In the genomic region with DNA sequence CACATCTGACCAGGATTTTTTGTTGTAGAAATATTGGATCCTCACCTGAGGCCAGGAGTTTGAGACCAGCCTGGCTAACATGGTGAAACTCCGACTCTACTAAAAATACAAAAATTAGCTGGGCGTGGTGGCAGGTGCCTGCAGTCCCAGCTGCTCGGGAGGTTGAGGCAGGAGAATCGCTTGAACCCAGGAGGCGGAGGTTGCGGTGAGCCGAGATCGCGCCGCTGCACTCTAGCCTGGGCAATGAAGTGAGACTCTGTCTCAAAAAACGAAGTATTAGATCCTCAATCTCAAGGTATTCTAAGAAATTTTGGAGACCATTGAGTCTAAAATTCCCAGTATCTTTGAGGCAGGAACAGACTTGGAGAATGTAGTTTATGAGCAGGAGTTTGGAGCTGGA, we compare ENCODE assay signal across 9 cellular contexts. TPM values are rescaled to one million over a fixed set of nuclear protein-coding genes. Genes with fewer than 3 reads are reported as not detected.
A peak's percentile ranks its signal among the peaks of the same experiment; 100 is the strongest.
DNase-seq lines count a peak whose midpoint lies in the region; ATAC-seq and TF ChIP-seq lines count a peak whose summit lies in the region.
"Not testable (repeated sequence)": the region's sequence is repeated elsewhere in the genome, so short reads cannot be mapped to it uniquely, and the experiment has no call there.
"Had no signal": no experiment of that assay in that cellular context is flagged by ENCODE, and none has a peak within 500 bp of the region (broad histone marks: within the 10 kb centered on the region; RNA-seq: fewer than 3 reads in every experiment).

No MANE protein-coding gene starts in this region.

- H3K36me3 ChIP-seq in neutrophil = peaks cover 92% of the 10 kb centered on the region

- CTCF ChIA-PET in activated CD4-positive, alpha-beta T cell treated with anti-CD3 and anti-CD28 coated beads, Interleukin-2, amount 10 ng/mL, durations not matched to agents 7 days and 5 days (lab: Charles Lee) = interaction anchor here (1.2 to 1.7 kb wide), 3 partner anchors 11 to 13 kb away, joined by 3 to 4 read pairs (median 3); no protein-coding TSS in a partner anchor

- DNase-seq in activated CD4-positive, alpha-beta T cell treated with anti-CD3 and anti-CD28 coated beads, Interleukin-2, amount 10 ng/mL, durations not matched to agents 7 days and 5 days; activated naive CD8-positive, alpha-beta T cell treated with anti-CD3 and anti-CD28 coated beads for 36 hours; effector memory CD8-positive, alpha-beta T cell: not testable (repeated sequence)
- DNase-seq in mesenteric fat pad (ENCODE audit: low spot score) = peak; percentile 39

- not testable (repeated sequence) for H3K9me3 Mint-ChIP-seq in activated CD4-positive, alpha-beta T cell treated with anti-CD3 and anti-CD28 coated beads, Interleukin-2, amount 10 ng/mL, durations not matched to agents 7 days and 5 days; activated T-helper 17 cell treated with anti-CD3 and anti-CD28 coated beads, Interleukin-2, amount 50 U/mL, for 72 hours; activated naive CD8-positive, alpha-beta T cell treated with anti-CD3 and anti-CD28 coated beads for 36 hours; effector memory CD8-positive, alpha-beta T cell

- peak overlapping the region; percentile 89 for H3K27ac ChIP-seq in neutrophil

- ATAC-seq in activated T-helper 17 cell treated with anti-CD3 and anti-CD28 coated beads, Interleukin-2, amount 50 U/mL, for 72 hours (replicated peaks); effector memory CD8-positive, alpha-beta T cell (replicated peaks): not testable (repeated sequence)

- H3K27ac Mint-ChIP-seq in activated CD4-positive, alpha-beta T cell treated with anti-CD3 and anti-CD28 coated beads, Interleukin-2, amount 10 ng/mL, durations not matched to agents 7 days and 5 days = peak overlapping the region; percentile 72
- peak overlapping the region; percentile 71 for H3K27ac Mint-ChIP-seq in activated T-helper 17 cell treated with anti-CD3 and anti-CD28 coated beads, Interleukin-2, amount 50 U/mL, for 72 hours
- peak overlapping the region; percentile 44 for H3K27ac Mint-ChIP-seq in activated naive CD8-positive, alpha-beta T cell treated with anti-CD3 and anti-CD28 coated beads for 36 hours
- peak overlapping the region; percentile 47 to 71 for H3K27ac Mint-ChIP-seq in effector memory CD8-positive, alpha-beta T cell

- POLR2A ChIA-PET in activated CD4-positive, alpha-beta T cell treated with anti-CD3 and anti-CD28 coated beads, Interleukin-2, amount 10 ng/mL, durations not matched to agents 7 days and 5 days (lab: Charles Lee) = not testable (repeated sequence)

- not testable (repeated sequence) for H3K4me3 ChIP-seq in neutrophil (ENCODE audit: low read depth in 1 of 2, low read length in 1 of 2)

- TF ChIP-seq CTCF in neutrophil (IDR thresholded peaks at IDR 0.05) = not testable (repeated sequence)

- not testable (repeated sequence) for H3K27me3 Mint-ChIP-seq in activated CD4-positive, alpha-beta T cell treated with anti-CD3 and anti-CD28 coated beads, Interleukin-2, amount 10 ng/mL, durations not matched to agents 7 days and 5 days; activated T-helper 17 cell treated with anti-CD3 and anti-CD28 coated beads, Interleukin-2, amount 50 U/mL, for 72 hours; activated naive CD8-positive, alpha-beta T cell treated with anti-CD3 and anti-CD28 coated beads for 36 hours; effector memory CD8-positive, alpha-beta T cell

- peaks cover 62% of the 10 kb centered on the region for H3K36me3 Mint-ChIP-seq in activated CD4-positive, alpha-beta T cell treated with anti-CD3 and anti-CD28 coated beads, Interleukin-2, amount 10 ng/mL, durations not matched to agents 7 days and 5 days (ENCODE audit: low read depth)
- peaks cover 89% of the 10 kb centered on the region for H3K36me3 Mint-ChIP-seq in activated T-helper 17 cell treated with anti-CD3 and anti-CD28 coated beads, Interleukin-2, amount 50 U/mL, for 72 hours (ENCODE audit: low read depth)
- peaks cover 54% of the 10 kb centered on the region for H3K36me3 Mint-ChIP-seq in activated naive CD8-positive, alpha-beta T cell treated with anti-CD3 and anti-CD28 coated beads for 36 hours
- peaks cover 98% of the 10 kb centered on the region for H3K36me3 Mint-ChIP-seq in effector memory CD8-positive, alpha-beta T cell (ENCODE audit: insufficient read depth)

- H3K9me3 ChIP-seq in neutrophil = not testable (repeated sequence)

- peaks cover 61% of the 10 kb centered on the region for H3K4me1 Mint-ChIP-seq in activated CD4-positive, alpha-beta T cell treated with anti-CD3 and anti-CD28 coated beads, Interleukin-2, amount 10 ng/mL, durations not matched to agents 7 days and 5 days
- peaks cover 42% of the 10 kb centered on the region for H3K4me1 Mint-ChIP-seq in activated T-helper 17 cell treated with anti-CD3 and anti-CD28 coated beads, Interleukin-2, amount 50 U/mL, for 72 hours
- peaks cover 60% of the 10 kb centered on the region for H3K4me1 Mint-ChIP-seq in activated naive CD8-positive, alpha-beta T cell treated with anti-CD3 and anti-CD28 coated beads for 36 hours
- H3K4me1 Mint-ChIP-seq in effector memory CD8-positive, alpha-beta T cell (ENCODE audit: low read depth in 2 of 2) = peaks cover 27 to 49% of the 10 kb centered on the region in 2 donors

- H3K4me3 Mint-ChIP-seq in activated CD4-positive, alpha-beta T cell treated with anti-CD3 and anti-CD28 coated beads, Interleukin-2, amount 10 ng/mL, durations not matched to agents 7 days and 5 days; activated T-helper 17 cell treated with anti-CD3 and anti-CD28 coated beads, Interleukin-2, amount 50 U/mL, for 72 hours; activated naive CD8-positive, alpha-beta T cell treated with anti-CD3 and anti-CD28 coated beads for 36 hours; effector memory CD8-positive, alpha-beta T cell: not testable (repeated sequence)

- peaks cover 42 to 49% of the 10 kb centered on the region in 2 experiments for H3K4me1 ChIP-seq in neutrophil (ENCODE audit: control insufficient read depth in 1 of 2, insufficient read depth in 1 of 2, low read depth in 1 of 2, low read length in 1 of 2)

- H3K27me3 ChIP-seq in neutrophil = not testable (repeated sequence)

RNA-seq across cellular contexts. Expression of gene PYCARD, which starts 6.7 kb away (rescaled TPM):
- 10 to 100 TPM; 66.8 to 68.0 TPM for total RNA-seq in activated CD4-positive, alpha-beta T cell treated with anti-CD3 and anti-CD28 coated beads, Interleukin-2, amount 10 ng/mL, durations not matched to agents 7 days and 5 days
- total RNA-seq in activated T-helper 17 cell treated with anti-CD3 and anti-CD28 coated beads, Interleukin-2, amount 50 U/mL, for 72 hours = 10 to 100 TPM in 1 of 2 donors, 1 to 10 TPM in 1; 9.6 to 25.6 TPM
- 1 to 10 TPM; 5.0 to 5.2 TPM for total RNA-seq in activated naive CD8-positive, alpha-beta T cell treated with anti-CD3 and anti-CD28 coated beads for 36 hours
- 22.4 TPM for total RNA-seq in mesenteric fat pad

RNA-seq across cellular contexts. Expression of gene FUS, which starts 15.9 kb away (rescaled TPM):
- 100 to 1,000 TPM; 552 to 581 TPM for total RNA-seq in activated CD4-positive, alpha-beta T cell treated with anti-CD3 and anti-CD28 coated beads, Interleukin-2, amount 10 ng/mL, durations not matched to agents 7 days and 5 days
- 100 to 1,000 TPM; 425 to 686 TPM for total RNA-seq in activated T-helper 17 cell treated with anti-CD3 and anti-CD28 coated beads, Interleukin-2, amount 50 U/mL, for 72 hours
- 100 to 1,000 TPM; 817 to 858 TPM for total RNA-seq in activated naive CD8-positive, alpha-beta T cell treated with anti-CD3 and anti-CD28 coated beads for 36 hours
- total RNA-seq in mesenteric fat pad = 224 TPM

RNA-seq across cellular contexts. Expression of gene TRIM72, which starts 18.1 kb away (rescaled TPM):
- not detected for total RNA-seq in activated CD4-positive, alpha-beta T cell treated with anti-CD3 and anti-CD28 coated beads, Interleukin-2, amount 10 ng/mL, durations not matched to agents 7 days and 5 days
- under 1 TPM in 1 of 2 donors, not detected in 1; 0.08 TPM for total RNA-seq in activated T-helper 17 cell treated with anti-CD3 and anti-CD28 coated beads, Interleukin-2, amount 50 U/mL, for 72 hours
- total RNA-seq in activated naive CD8-positive, alpha-beta T cell treated with anti-CD3 and anti-CD28 coated beads for 36 hours = not detected
- total RNA-seq in mesenteric fat pad = 0.03 TPM

RNA-seq across cellular contexts. Expression of gene PYDC1, which starts 21.1 kb away (rescaled TPM):
- total RNA-seq in activated CD4-positive, alpha-beta T cell treated with anti-CD3 and anti-CD28 coated beads, Interleukin-2, amount 10 ng/mL, durations not matched to agents 7 days and 5 days = not detected
- under 1 TPM in 1 of 2 donors, not detected in 1; 0.61 TPM for total RNA-seq in activated T-helper 17 cell treated with anti-CD3 and anti-CD28 coated beads, Interleukin-2, amount 50 U/mL, for 72 hours
- not detected for total RNA-seq in activated naive CD8-positive, alpha-beta T cell treated with anti-CD3 and anti-CD28 coated beads for 36 hours
- total RNA-seq in mesenteric fat pad = not detected
- total RNA-seq: CD8-positive, alpha-beta T cell; GM23338; H7 had no signal

RNA-seq across cellular contexts. Expression of gene PRSS36, which starts 46.0 kb away (rescaled TPM):
- total RNA-seq in activated CD4-positive, alpha-beta T cell treated with anti-CD3 and anti-CD28 coated beads, Interleukin-2, amount 10 ng/mL, durations not matched to agents 7 days and 5 days = 1 to 10 TPM in 1 of 2 experiments, under 1 TPM in 1; 0.89 to 1.7 TPM
- 1 to 10 TPM; 1.1 TPM for total RNA-seq in activated T-helper 17 cell treated with anti-CD3 and anti-CD28 coated beads, Interleukin-2, amount 50 U/mL, for 72 hours
- total RNA-seq in activated naive CD8-positive, alpha-beta T cell treated with anti-CD3 and anti-CD28 coated beads for 36 hours = under 1 TPM in 1 of 2 experiments, not detected in 1; 0.74 TPM
- total RNA-seq in mesenteric fat pad = 9.8 TPM
